8 cellular contexts compared by ENCODE assay signal in genomic region chr1:41919764-41920397, GRCh38. TPM values are rescaled to one million over a fixed set of nuclear protein-coding genes. Genes with fewer than 3 reads are reported as not detected.
DNase-seq lines count a peak whose midpoint lies in the region; ATAC-seq and TF ChIP-seq lines count a peak whose summit lies in the region.

No MANE protein-coding gene starts in this region.

- peak; percentile 46 for DNase-seq in NCI-H82 (lab: John Stamatoyannopoulos, UW)
- DNase-seq in NCI-H82 treated with DMSO at 0.1 percent for 48 hours (lab: John Stamatoyannopoulos, UW; ENCODE audit: unreplicated experiment): no peak
- DNase-seq in T-cell: peak; percentile 55 to 84 (median 74)
- DNase-seq in anterior cingulate cortex (lab: John Stamatoyannopoulos, UW): peak in 50 of 58 donors; percentile 11 to 87 (median 48)
- DNase-seq in lower lobe of right lung: peak; percentile 53
- DNase-seq in stimulated activated CD8-positive, alpha-beta memory T cell treated with anti-CD3 and anti-CD28 coated beads, Interleukin-12 subunit alpha, Interleukin-12 subunit beta, amount 100 ng/mL, for 4 hours (ENCODE audit: low read depth): peak; percentile 67

- CTCF ChIA-PET in T-cell (lab: Charles Lee): interaction anchor here (0.6 to 5.2 kb wide), 8 partner anchors 10 to 116 kb away, joined by 3 to 37 read pairs (median 5); no protein-coding TSS in a partner anchor

- H3K27me3 ChIP-seq in HUES6 (ENCODE audit: control insufficient read depth, insufficient read depth, low read length) (peaks cover 49% of the 10 kb centered on the region), lower lobe of right lung (ENCODE audit: low read depth) (no peaks in the 10 kb centered on the region)

- peak overlapping the region; percentile 44 for H3K4me3 ChIP-seq in HUES6 (ENCODE audit: low read depth, low read length)
- H3K4me3 ChIP-seq in lower lobe of right lung: peak overlapping the region; percentile 35

- H3K27me3 Mint-ChIP-seq in T-cell: peaks cover 0 to 3% of the 10 kb centered on the region in 2 donors

- intact Hi-C loops in lower lobe of right lung (cut with DNase I): no loop called here

- H3K9me3 ChIP-seq in HUES6 (ENCODE audit: control insufficient read depth, insufficient read depth, low read depth, low read length) (peaks cover 3% of the 10 kb centered on the region; the same call in 1 of the 2 replicates), lower lobe of right lung (no peaks in the 10 kb centered on the region)

- peak overlapping the region; percentile 97 for H3K27ac Mint-ChIP-seq in T-cell

- H3K4me1 ChIP-seq in HUES6 (ENCODE audit: control insufficient read depth, insufficient read depth, low read length) (peaks cover 25% of the 10 kb centered on the region), lower lobe of right lung (peaks cover 46% of the 10 kb centered on the region)

- POLR2A ChIA-PET in T-cell (lab: Charles Lee): interaction anchor here (0.5 to 1.3 kb wide), 4 partner anchors 10 to 254 kb away, joined by 3 to 5 read pairs (median 4); no protein-coding TSS in a partner anchor

- no peaks in the 10 kb centered on the region for H3K36me3 Mint-ChIP-seq in T-cell

- H3K36me3 ChIP-seq in HUES6 (ENCODE audit: control insufficient read depth, insufficient read depth, low read length): no peaks in the 10 kb centered on the region
- H3K36me3 ChIP-seq in lower lobe of right lung: no peaks in the 10 kb centered on the region

- H3K4me3 Mint-ChIP-seq in T-cell: peak overlapping the region; percentile 88 to 91 (median 90)

- ATAC-seq in T-cell (replicated peaks in 1 of 4): peak; percentile 83 to 86 (median 86)
- ATAC-seq in lower lobe of right lung: peak; percentile 61 to 63
- ATAC-seq in GM21367 (IDR thresholded peaks at IDR 0.05; ENCODE audit: unreplicated experiment): no peak

- H3K27ac ChIP-seq in HUES6 (ENCODE audit: low read depth, low read length) (no peak overlapping the region), lower lobe of right lung (peak overlapping the region; percentile 44)

- TF ChIP-seq CTCF in lower lobe of right lung (IDR thresholded peaks at IDR 0.05): no peak

- peak overlapping the region; percentile 0 for H3K9ac ChIP-seq in HUES6 (ENCODE audit: low read length)

- peaks cover 58 to 68% (median 59%) of the 10 kb centered on the region in 3 donors for H3K4me1 Mint-ChIP-seq in T-cell

- H3K9me3 Mint-ChIP-seq in T-cell: peaks cover 0 to 9% (median 6%) of the 10 kb centered on the region in 3 donors

RNA-seq across cellular contexts. Expression of gene HIVEP3, which starts 1.2 kb away (rescaled TPM):
- total RNA-seq in T-cell (10 to 100 TPM in 1 of 5 donors, 1 to 10 TPM in 4; 7.0 to 15.3 (median 8.8) TPM), lower lobe of right lung (11.6 TPM)
